8 cellular contexts compared by ENCODE assay signal in genomic region chr15:45378913-45379262, GRCh38. TPM values are rescaled to one million over a fixed set of nuclear protein-coding genes. Genes with fewer than 3 reads are reported as not detected.
DNase-seq lines count a peak whose midpoint lies in the region; ATAC-seq and TF ChIP-seq lines count a peak whose summit lies in the region.

No MANE protein-coding gene starts in this region.

- TF ChIP-seq CTCF in DOHH2 (IDR thresholded peaks at IDR 0.05; ENCODE audit: low read depth, low read length, poor library complexity, severe bottlenecking) (no peak), RWPE2 (IDR thresholded peaks at IDR 0.05; ENCODE audit: poor library complexity, severe bottlenecking) (no peak), glutamatergic neuron (IDR thresholded peaks at IDR 0.05; ENCODE audit: partially characterized antibody, unreplicated experiment) (no peak)

- H3K36me3 ChIP-seq in DOHH2 (ENCODE audit: control insufficient read depth, low read length) (peaks cover 5% of the 10 kb centered on the region; the same call in 1 of the 2 replicates), RWPE2 (ENCODE audit: low read depth) (no peaks in the 10 kb centered on the region)

- peak overlapping the region; percentile 79 for H3K4me3 ChIP-seq in DOHH2 (ENCODE audit: low read length)
- H3K4me3 ChIP-seq in RWPE2 (ENCODE audit: severe bottlenecking): peak overlapping the region; percentile 42

- H3K27ac Mint-ChIP-seq in glutamatergic neuron (ENCODE audit: unreplicated experiment): peak overlapping the region; percentile 96

- H3K79me2 ChIP-seq in DOHH2 (ENCODE audit: control insufficient read depth, low read length): no peaks in the 10 kb centered on the region

- peaks cover 16% of the 10 kb centered on the region for H3K27me3 Mint-ChIP-seq in glutamatergic neuron (ENCODE audit: unreplicated experiment)

- H3K4me1 ChIP-seq in DOHH2 (ENCODE audit: control insufficient read depth, low read length) (peaks cover 19% of the 10 kb centered on the region), RWPE2 (ENCODE audit: insufficient read depth, poor library complexity, severe bottlenecking) (no peaks in the 10 kb centered on the region)

- peak overlapping the region; percentile 77 for H3K4me2 ChIP-seq in DOHH2 (ENCODE audit: low read length)

- peak overlapping the region; percentile 82 for H3K4me3 Mint-ChIP-seq in glutamatergic neuron (ENCODE audit: unreplicated experiment)

- no peaks in the 10 kb centered on the region for H3K9me2 ChIP-seq in DOHH2 (replicated peaks; ENCODE audit: control insufficient read depth, low read length)

- peaks cover 30% of the 10 kb centered on the region for H3K4me1 Mint-ChIP-seq in glutamatergic neuron (ENCODE audit: low read depth, unreplicated experiment)

- in situ Hi-C loops in KBM-7 (cut with MboI; ENCODE audit: low pct_unique_long_range_greater_than_20kb, low sequenced_read_pairs): no loop called here

- peak overlapping the region; percentile 32; the same call in 1 of the 2 replicates for H3K27ac ChIP-seq in DOHH2 (ENCODE audit: low read depth, low read length)
- no peak overlapping the region for H3K27ac ChIP-seq in RWPE2 (ENCODE audit: poor library complexity, severe bottlenecking)

- no peaks in the 10 kb centered on the region for H3F3A ChIP-seq in DOHH2 (ENCODE audit: control insufficient read depth, insufficient read depth)

- no peak for ATAC-seq in RWPE2 (ENCODE audit: low read depth)

- H3K36me3 Mint-ChIP-seq in glutamatergic neuron (ENCODE audit: unreplicated experiment): no peaks in the 10 kb centered on the region

- no peaks in the 10 kb centered on the region for H4K20me1 ChIP-seq in DOHH2 (ENCODE audit: control insufficient read depth, insufficient read depth, low read depth, low read length)

- no peak for DNase-seq in RWPE2 (ENCODE audit: low spot score)
- peak; percentile 46 for DNase-seq in glutamatergic neuron
- peak; percentile 72 for DNase-seq in pons (ENCODE audit: low spot score)
- DNase-seq in HuH-7.5 (ENCODE audit: low spot score): no peak
- no peak for DNase-seq in KBM-7
- DNase-seq in NCI-H2227 (lab: John Stamatoyannopoulos, UW; ENCODE audit: unreplicated experiment): no peak
- no peak for DNase-seq in CD1c-positive myeloid dendritic cell (ENCODE audit: extremely low spot score)

- peaks cover 11% of the 10 kb centered on the region for H3K9me3 Mint-ChIP-seq in glutamatergic neuron (ENCODE audit: unreplicated experiment)

- H3K9me3 ChIP-seq in DOHH2 (ENCODE audit: control insufficient read depth, insufficient read depth, low read length) (no peaks in the 10 kb centered on the region), RWPE2 (ENCODE audit: severe bottlenecking) (no peaks in the 10 kb centered on the region)

- H3K27me3 ChIP-seq in DOHH2 (ENCODE audit: control insufficient read depth, low read length) (peaks cover 21% of the 10 kb centered on the region), RWPE2 (ENCODE audit: insufficient read depth, poor library complexity, severe bottlenecking) (peaks cover 37% of the 10 kb centered on the region)

RNA-seq across cellular contexts. Expression of gene GATM, which starts 0.5 kb away (rescaled TPM):
- 51.2 TPM for total RNA-seq in glutamatergic neuron (ENCODE audit: unreplicated experiment)

Comparison
In these comparisons a context has a peak if more than half of its experiments do, and no peak if none do; other contexts are left out.
1. DNase-seq: peak in glutamatergic neuron (single experiment) and pons (single experiment); none in RWPE2 (single experiment), HuH-7.5 (single experiment), KBM-7 (single experiment), NCI-H2227 (single experiment) and CD1c-positive myeloid dendritic cell (single experiment).